In the genomic region with DNA sequence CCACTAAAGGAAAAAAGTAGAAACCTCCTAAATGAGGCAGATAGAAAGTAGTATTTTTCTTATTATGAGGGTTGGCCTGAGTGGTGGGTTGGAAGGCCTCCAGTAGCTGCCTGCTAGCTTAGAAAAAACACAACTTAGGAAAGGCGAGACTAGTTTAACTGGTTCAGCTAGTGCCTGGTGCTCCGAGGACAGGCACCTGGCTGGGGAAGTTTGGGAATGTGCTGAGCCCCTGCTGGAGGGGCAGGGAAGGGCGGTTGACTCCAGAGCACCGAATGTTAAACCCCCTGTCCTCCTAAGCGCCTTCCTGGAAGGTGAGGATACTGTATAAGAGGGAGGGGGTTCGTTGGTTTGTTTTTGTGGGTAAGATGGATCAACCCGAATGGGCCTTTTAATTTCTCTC, we compare ENCODE assay signal across 9 cellular contexts. TPM values are rescaled to one million over a fixed set of nuclear protein-coding genes. Genes with fewer than 3 reads are reported as not detected.
DNase-seq lines count a peak whose midpoint lies in the region; ATAC-seq lines count a peak whose summit lies in the region.
"Had no signal": no experiment of that assay in that cellular context is flagged by ENCODE, and none has a peak within 500 bp of the region (broad histone marks: within the 10 kb centered on the region; RNA-seq: fewer than 3 reads in every experiment).

No MANE protein-coding gene starts in this region.

- peaks cover 64% of the 10 kb centered on the region for H3K4me1 Mint-ChIP-seq in activated naive CD8-positive, alpha-beta T cell treated with anti-CD3 and anti-CD28 coated beads, Interleukin-2, amount 50 U/mL, for 24 hours

- H3K4me3 Mint-ChIP-seq in activated naive CD8-positive, alpha-beta T cell treated with anti-CD3 and anti-CD28 coated beads, Interleukin-2, amount 50 U/mL, for 24 hours = peak overlapping the region; percentile 49

- ATAC-seq in activated naive CD8-positive, alpha-beta T cell treated with anti-CD3 and anti-CD28 coated beads, Interleukin-2, amount 50 U/mL, for 24 hours = no peak
- ATAC-seq in left colon (peak; percentile 46), HG03159 (IDR thresholded peaks at IDR 0.05; ENCODE audit: unreplicated experiment) (no peak)

- H3K9me3 Mint-ChIP-seq in activated naive CD8-positive, alpha-beta T cell treated with anti-CD3 and anti-CD28 coated beads, Interleukin-2, amount 50 U/mL, for 24 hours = no peaks in the 10 kb centered on the region

- no peaks in the 10 kb centered on the region for H3K36me3 Mint-ChIP-seq in activated naive CD8-positive, alpha-beta T cell treated with anti-CD3 and anti-CD28 coated beads, Interleukin-2, amount 50 U/mL, for 24 hours (ENCODE audit: low read depth)

- DNase-seq in ACHN (peak; percentile 16), ELR (ENCODE audit: low read depth) (peak; percentile 23), left colon (no peak), A172 (ENCODE audit: low spot score) (no peak), NCI-H1048 (lab: John Stamatoyannopoulos, UW) (no peak)
- no peak for DNase-seq in activated naive CD8-positive, alpha-beta T cell treated with anti-CD3 and anti-CD28 coated beads, Interleukin-2, amount 50 U/mL, for 24 hours
- DNase-seq in activated CD8-positive, alpha-beta memory T cell treated with anti-CD3 and anti-CD28 coated beads for 24 hours = no peak
- DNase-seq: stimulated activated CD4-positive, alpha-beta T cell treated with anti-CD3 and anti-CD28 coated beads, Interleukin-12 subunit alpha, Interleukin-12 subunit beta, amount 100 ng/mL, for 4 hours had no signal

- in situ Hi-C loops in ACHN (cut with HindIII; ENCODE audit: low pct_ligation_motif_present, low pct_unique_long_range_greater_than_20kb, low sequenced_read_pairs) = no loop called here

- intact Hi-C loops in left colon (cut with DNase I, micrococcal nuclease) = no loop called here

- H3K27ac Mint-ChIP-seq in activated naive CD8-positive, alpha-beta T cell treated with anti-CD3 and anti-CD28 coated beads, Interleukin-2, amount 50 U/mL, for 24 hours = peak overlapping the region; percentile 89

- H3K27me3 Mint-ChIP-seq in activated naive CD8-positive, alpha-beta T cell treated with anti-CD3 and anti-CD28 coated beads, Interleukin-2, amount 50 U/mL, for 24 hours = no peaks in the 10 kb centered on the region

RNA-seq across cellular contexts. Expression of a gene that starts 19.9 kb away (rescaled TPM):
- 10 to 100 TPM; 85.0 to 89.2 TPM for total RNA-seq in left colon
- 0.65 and 2.1 TPM in 2 replicates for total RNA-seq in A172 (2014; rRNA removed; shearing (Covaris generic))

RNA-seq across cellular contexts. Expression of a gene that starts 51.6 kb away (rescaled TPM):
- 1 to 10 TPM; 3.1 to 6.2 TPM for total RNA-seq in left colon
- 16.4 and 24.2 TPM in 2 replicates for total RNA-seq in A172 (2014; rRNA removed; shearing (Covaris generic))

Comparison
In these comparisons a context has a peak if more than half of its experiments do, and no peak if none do; other contexts are left out.
1. DNase-seq: peak in ACHN (single experiment) and ELR (single experiment); none in activated naive CD8-positive, alpha-beta T cell treated with anti-CD3 and anti-CD28 coated beads, Interleukin-2, amount 50 U/mL, for 24 hours (single experiment), left colon (0 of 2), activated CD8-positive, alpha-beta memory T cell treated with anti-CD3 and anti-CD28 coated beads for 24 hours (single experiment), A172 (single experiment) and NCI-H1048 (single experiment).
2. RNA of a gene that starts 19.9 kb away (total RNA-seq): 85.0 to 89.2 TPM in left colon; 0.65 to 2.1 TPM in A172; every median in the first group is over 10 times any median in the second.